ENCODE assay signal across 9 cellular contexts in genomic region chr2:47724221-47724981, GRCh38. TPM values are rescaled to one million over a fixed set of nuclear protein-coding genes. Genes with fewer than 3 reads are reported as not detected.
DNase-seq lines count a peak whose midpoint lies in the region; ATAC-seq and TF ChIP-seq lines count a peak whose summit lies in the region.
"Had no signal": no experiment of that assay in that cellular context is flagged by ENCODE, and none has a peak within 500 bp of the region (broad histone marks: within the 10 kb centered on the region; RNA-seq: fewer than 3 reads in every experiment).

No MANE protein-coding gene starts in this region.

- no peak overlapping the region for H3K4me3 Mint-ChIP-seq in neural progenitor cell

- H3K9me3 Mint-ChIP-seq in neural progenitor cell, result peaks cover 2% of the 10 kb centered on the region

- H3K36me3 ChIP-seq in neural progenitor cell, result no peaks in the 10 kb centered on the region
- no peaks in the 10 kb centered on the region for H3K36me3 ChIP-seq in left lung

- TF ChIP-seq CTCF in neural progenitor cell (IDR thresholded peaks at IDR 0.05), result no peak
- TF ChIP-seq CTCF in left lung (IDR thresholded peaks at IDR 0.05), result no peak

- peaks cover 23% of the 10 kb centered on the region for H3F3A ChIP-seq in neural progenitor cell (ENCODE audit: low read depth)

- H3K27me3 ChIP-seq in neural progenitor cell (no peaks in the 10 kb centered on the region), left lung (no peaks in the 10 kb centered on the region)

- no peaks in the 10 kb centered on the region for H3K27me3 Mint-ChIP-seq in neural progenitor cell (ENCODE audit: insufficient read depth, low read depth)

- H3K36me3 Mint-ChIP-seq in neural progenitor cell, result no peaks in the 10 kb centered on the region

- H3K4me3 ChIP-seq in neural progenitor cell (no peak overlapping the region), left lung (no peak overlapping the region)

- peaks cover 11% of the 10 kb centered on the region for H3K4me1 ChIP-seq in neural progenitor cell
- H3K4me1 ChIP-seq in left lung, result no peaks in the 10 kb centered on the region

- ATAC-seq in GM18909 (IDR thresholded peaks at IDR 0.05; ENCODE audit: poor library complexity, unreplicated experiment), result peak; percentile 88
- ATAC-seq in HG02885 (IDR thresholded peaks at IDR 0.05; ENCODE audit: poor library complexity, unreplicated experiment), result peak; percentile 89
- no peak for ATAC-seq in left lung
- ATAC-seq: Panc1 had no signal

- H3K9me3 ChIP-seq in neural progenitor cell (ENCODE audit: low read depth) (no peaks in the 10 kb centered on the region), left lung (no peaks in the 10 kb centered on the region)

- H2AFZ ChIP-seq in neural progenitor cell (replicated peaks), result no peak overlapping the region

- no peak overlapping the region for H3K9ac ChIP-seq in neural progenitor cell

- H3K27ac Mint-ChIP-seq in neural progenitor cell, result peak overlapping the region; percentile 52

- H4K20me1 ChIP-seq in neural progenitor cell (ENCODE audit: low read depth), result no peaks in the 10 kb centered on the region

- H3K4me1 Mint-ChIP-seq in neural progenitor cell, result peaks cover 12% of the 10 kb centered on the region

- intact Hi-C loops in left lung (cut with DNase I), result no loop called here

- H3K27ac ChIP-seq in neural progenitor cell (no peak overlapping the region), left lung (no peak overlapping the region)

- no peaks in the 10 kb centered on the region for H3K79me2 ChIP-seq in neural progenitor cell (ENCODE audit: low read depth)

- DNase-seq in NOMO-1 treated with DMSO at 0.1 percent for 48 hours (lab: John Stamatoyannopoulos, UW; ENCODE audit: unreplicated experiment), result peak; percentile 50
- DNase-seq in neural progenitor cell (ENCODE audit: low spot score), result peak; percentile 6
- no peak for DNase-seq in stimulated activated CD4-positive, alpha-beta T cell treated with anti-CD3 and anti-CD28 coated beads, Interleukin-15, amount 100 ng/mL, for 24 hours
- no peak for DNase-seq in left lung
- no peak for DNase-seq in NCI-H446 (lab: John Stamatoyannopoulos, UW)
- no peak for DNase-seq in hippocampal formation (lab: John Stamatoyannopoulos, UW)

- no peak overlapping the region for H3K4me2 ChIP-seq in neural progenitor cell

RNA-seq across cellular contexts. Expression of gene MSH6, which starts 58.5 kb away (rescaled TPM):
- total RNA-seq in neural progenitor cell (ENCODE audit: low replicate concordance) (204 and 276 TPM in 2 replicates), left lung (10 to 100 TPM; 48.2 to 54.1 TPM)

Comparison
In these comparisons a context has a peak if more than half of its experiments do, and no peak if none do; other contexts are left out.
1. DNase-seq: peak in NOMO-1 treated with DMSO at 0.1 percent for 48 hours (single experiment) and neural progenitor cell (single experiment); none in stimulated activated CD4-positive, alpha-beta T cell treated with anti-CD3 and anti-CD28 coated beads, Interleukin-15, amount 100 ng/mL, for 24 hours (single experiment), left lung (0 of 2), NCI-H446 (0 of 2) and hippocampal formation (0 of 2).